Comparison of ENCODE assay signal across 11 cellular contexts in the genomic region with DNA sequence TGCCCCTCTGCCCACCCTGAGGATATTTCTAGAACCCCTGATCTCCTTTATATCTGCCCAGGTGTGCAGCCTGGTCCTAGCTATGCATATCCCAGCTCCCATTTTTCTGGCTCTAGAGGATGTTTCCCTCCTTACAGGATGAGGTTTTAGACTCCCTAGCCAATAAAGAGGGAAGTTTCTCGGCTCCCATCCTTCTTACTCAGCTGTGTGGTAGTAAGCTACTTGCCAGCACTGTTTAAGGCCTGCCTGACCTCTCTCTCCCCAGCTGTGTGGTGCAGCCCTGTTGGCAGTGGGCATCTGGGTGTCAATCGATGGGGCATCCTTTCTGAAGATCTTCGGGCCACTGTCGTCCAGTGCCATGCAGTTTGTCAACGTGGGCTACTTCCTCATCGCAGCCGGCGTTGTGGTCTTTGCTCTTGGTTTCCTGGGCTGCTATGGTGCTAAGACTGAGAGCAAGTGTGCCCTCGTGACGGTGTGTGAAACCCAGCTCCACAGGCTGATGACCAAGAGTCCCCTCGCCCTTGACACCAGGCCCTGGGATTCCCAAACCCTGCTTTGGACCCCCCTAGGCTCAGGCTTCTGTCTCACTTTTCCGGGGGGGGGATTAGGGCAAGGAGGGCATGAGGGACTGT. TPM values are rescaled to one million over a fixed set of nuclear protein-coding genes. Genes with fewer than 3 reads are reported as not detected.
DNase-seq lines count a peak whose midpoint lies in the region; ATAC-seq and TF ChIP-seq lines count a peak whose summit lies in the region.
"Had no signal": no experiment of that assay in that cellular context is flagged by ENCODE, and none has a peak within 500 bp of the region (broad histone marks: within the 10 kb centered on the region; RNA-seq: fewer than 3 reads in every experiment).

No MANE protein-coding gene starts in this region.

- ATAC-seq in HCT116 (no peak), natural killer cell (peak; percentile 78 to 89 (median 82))

- H3K9ac ChIP-seq in HCT116 (ENCODE audit: low read length) = peak overlapping the region; percentile 65

- peak overlapping the region; percentile 83 for H3K4me2 ChIP-seq in HCT116 (ENCODE audit: low read length)

- H2AFZ ChIP-seq in HCT116 (ENCODE audit: low read depth, low read length, poor library complexity, severe bottlenecking) = no peak overlapping the region

- H3K4me3 Mint-ChIP-seq in MCF 10A (ENCODE audit: unreplicated experiment) (peak overlapping the region; percentile 49), natural killer cell (no peak overlapping the region)

- H3K4me3 ChIP-seq in AG04450 (ENCODE audit: low read depth, low read length) = no peak overlapping the region
- H3K4me3 ChIP-seq in HCT116 (replicated peaks in 1 of 2; ENCODE audit: low read depth in 1 of 2, low read length in 2 of 2) = peak overlapping the region; percentile 20 to 33

- no peak for TF ChIP-seq CTCF in AG04450 (IDR thresholded peaks at IDR 0.05; ENCODE audit: low read depth, low read length)
- no peak for TF ChIP-seq CTCF in HCT116 (IDR thresholded peaks at IDR 0.05 in 2 of 3, conservative IDR thresholded peaks at IDR 0.05 in 1 of 3; ENCODE audit: borderline replicate concordance in 1 of 3, insufficient read depth in 1 of 3, low read depth in 2 of 3, low read length in 2 of 3)
- TF ChIP-seq CTCF in MCF 10A (IDR thresholded peaks at IDR 0.05; ENCODE audit: unreplicated experiment) = no peak
- TF ChIP-seq CTCF in natural killer cell (IDR thresholded peaks at IDR 0.05) = no peak

- no peaks in the 10 kb centered on the region for H3K27me3 ChIP-seq in AG04450 (ENCODE audit: control insufficient read depth, insufficient read depth, low read length)
- no peaks in the 10 kb centered on the region for H3K27me3 ChIP-seq in HCT116 (ENCODE audit: insufficient read depth, low read length)

- H3K9me3 Mint-ChIP-seq in MCF 10A (ENCODE audit: unreplicated experiment) (no peaks in the 10 kb centered on the region), natural killer cell (no peaks in the 10 kb centered on the region)

- no TSS peak for BruUV-seq in HCT116 (replicated peaks; lab: Mats Ljungman, UMichigan)
- no TSS peak for BruUV-seq in MCF 10A (replicated peaks; lab: Mats Ljungman, UMichigan)

- H3K27ac ChIP-seq in AG04450 (ENCODE audit: low read depth, low read length) = peak overlapping the region; percentile 90
- peak overlapping the region; percentile 90 for H3K27ac ChIP-seq in HCT116 (ENCODE audit: low read depth, low read length)

- H3K27ac Mint-ChIP-seq in MCF 10A (ENCODE audit: low read depth, unreplicated experiment) = peak overlapping the region; percentile 93
- H3K27ac Mint-ChIP-seq in natural killer cell = peak overlapping the region; percentile 58 to 80

- RAD21 ChIA-PET in HCT116 (lab: Charles Lee; ENCODE audit: low non-redundant PET in 1 of 2, low total read pairs in 2 of 2, uncharacterized antibody in 2 of 2, unreplicated experiment in 2 of 2) = interaction anchor here (1.9 to 4.2 kb wide), 2 partner anchors 40 kb away, joined by 12 to 28 read pairs; no protein-coding TSS in a partner anchor

- peaks cover 2 to 4% of the 10 kb centered on the region in 2 experiments; a peak in 1 of 4 replicates for H3K36me3 ChIP-seq in HCT116 (ENCODE audit: control insufficient read depth in 1 of 2, insufficient read depth in 2 of 2, low read length in 2 of 2)

- intact Hi-C loops in HCT116 (cut with micrococcal nuclease) = loop anchor here (1.0 kb wide), 1 partner anchor 14 kb away; the partner anchor contains the start of gene POMGNT1
- intact Hi-C loops in MCF 10A (cut with micrococcal nuclease) = loop anchor here (1.0 to 5.0 kb wide), 2 partner anchors 14 to 163 kb away; partner anchors contain the start of gene POMGNT1
- intact Hi-C loops in natural killer cell (cut with micrococcal nuclease) = no loop called here

- H3K9me3 ChIP-seq in AG04450 (ENCODE audit: control insufficient read depth, insufficient read depth, low read length) = no peaks in the 10 kb centered on the region
- H3K9me3 ChIP-seq in HCT116 (ENCODE audit: control insufficient read depth in 1 of 2, insufficient read depth in 1 of 2, low read depth in 1 of 2, low read length in 2 of 2) = no peaks in the 10 kb centered on the region

- no peaks in the 10 kb centered on the region for H3K79me2 ChIP-seq in HCT116 (ENCODE audit: insufficient read depth, low read length)

- DNase-seq in AG04450 (ENCODE audit: low read depth, low spot score) = no peak
- no peak for DNase-seq in HCT116 (ENCODE audit: low read depth, low spot score)
- DNase-seq in MCF 10A (ENCODE audit: unreplicated experiment) = no peak
- peak; percentile 43 for DNase-seq in natural killer cell
- DNase-seq in NCI-H1436 (lab: John Stamatoyannopoulos, UW) = no peak
- DNase-seq in NCI-H748 treated with DMSO at 0.1 percent for 48 hours (lab: John Stamatoyannopoulos, UW) = no peak
- DNase-seq in AG20443 (ENCODE audit: low spot score) = no peak
- DNase-seq in HuH-7 (ENCODE audit: low spot score) = no peak
- DNase-seq: activated CD4-positive, alpha-beta T cell treated with anti-CD3 and anti-CD28 coated beads, Interleukin-2, amount 50 U/mL, for 1 hour; H7 had no signal

- no peaks in the 10 kb centered on the region for H3K27me3 Mint-ChIP-seq in MCF 10A (ENCODE audit: insufficient read depth, unreplicated experiment)
- H3K27me3 Mint-ChIP-seq in natural killer cell (ENCODE audit: low read depth in 2 of 2) = no peaks in the 10 kb centered on the region

- H3K4me1 Mint-ChIP-seq in MCF 10A (ENCODE audit: insufficient read depth, unreplicated experiment) (peaks cover 30% of the 10 kb centered on the region), natural killer cell (peaks cover 17 to 22% of the 10 kb centered on the region in 2 donors)

- no peaks in the 10 kb centered on the region for H4K20me1 ChIP-seq in HCT116 (ENCODE audit: insufficient read depth)

- CTCF ChIA-PET in AG04450 (lab: Charles Lee) (interaction anchor here (0.6 to 9.6 kb wide), 5 partner anchors 15 to 176 kb away, joined by 3 to 188 read pairs (median 3); no protein-coding TSS in a partner anchor), HCT116 (lab: Charles Lee) (interaction anchor here (1.8 to 4.7 kb wide), 3 partner anchors 15 to 164 kb away, joined by 5 to 94 read pairs (median 9); partner anchors contain the start of gene POMGNT1), MCF 10A (lab: Yijun Ruan, JAX) (interaction anchor here (0.9 to 11.5 kb wide), 9 partner anchors 10 to 163 kb away, joined by 4 to 266 read pairs (median 7); partner anchors contain the start of genes LURAP1 and TSPAN1)

- no peak for TF ChIP-seq RAD21 in HCT116 (IDR thresholded peaks at IDR 0.05; ENCODE audit: low read depth)

- POLR2A ChIA-PET in AG04450 (lab: Yijun Ruan, JAX) = interaction anchor here (1.6 kb wide), 1 partner anchor 39 kb away, joined by 4 read pairs; no protein-coding TSS in a partner anchor
- POLR2A ChIA-PET in HCT116 (lab: Charles Lee) = interaction anchor here (0.7 to 1.8 kb wide), 9 partner anchors 9 to 662 kb away, joined by 3 to 9 read pairs (median 3); partner anchors contain the start of genes PRDX1 and RAD54L
- POLR2A ChIA-PET in MCF 10A (lab: Yijun Ruan, JAX) = interaction anchor here (0.5 to 6.6 kb wide), 23 partner anchors 9 to 1379 kb away, joined by 3 to 125 read pairs (median 6); partner anchors contain the start of genes LRRC41, LURAP1, MUTYH and PIK3R3

- peaks cover 69 to 87% of the 10 kb centered on the region in 2 experiments for H3K4me1 ChIP-seq in HCT116 (ENCODE audit: control insufficient read depth in 1 of 2, insufficient read depth in 2 of 2, low read length in 2 of 2)

- no peaks in the 10 kb centered on the region for H3K9me2 ChIP-seq in HCT116 (ENCODE audit: insufficient read depth)

- H3K36me3 Mint-ChIP-seq in MCF 10A (ENCODE audit: insufficient read depth, unreplicated experiment) = peaks cover 31% of the 10 kb centered on the region
- no peaks in the 10 kb centered on the region for H3K36me3 Mint-ChIP-seq in natural killer cell

- no peak for TF ChIP-seq POLR2A in HCT116 (IDR thresholded peaks at IDR 0.05; ENCODE audit: borderline replicate concordance, extremely low read depth, insufficient read depth, insufficient read length)

TF ChIP-seq in HCT116, 20 proteins besides CTCF, POLR2A, EP300 and RAD21 (continues in another document):
- no peak for TF ChIP-seq SIN3A (IDR thresholded peaks at IDR 0.05; ENCODE audit: low read depth)
- TF ChIP-seq EZH2 (IDR thresholded peaks at IDR 0.05) = no peak

RNA-seq across cellular contexts. Expression of gene P3R3URF, which starts 7.8 kb away (rescaled TPM):
- polyA plus RNA-seq in AG04450 (2011; rRNA removed) = not detected in 2 replicates
- not detected in 2 replicates for polyA minus RNA-seq in AG04450 (2011; rRNA and poly(A)+ RNA removed)
- total RNA-seq in HCT116 (2021; ENCODE audit: unreplicated experiment) = not detected
- not detected in 2 replicates for polyA plus RNA-seq in HCT116 (2012)
- not detected in 2 replicates for total RNA-seq in MCF 10A (2022)
- total RNA-seq in natural killer cell = not detected
- total RNA-seq: H7, ureter had no signal

RNA-seq across cellular contexts. Expression of gene TSPAN1, which starts 9.2 kb away (rescaled TPM):
- 0.43 and 0.45 TPM in 2 replicates for polyA plus RNA-seq in AG04450 (2011; rRNA removed)
- 0.83 TPM in 1 of 2 replicates, not detected in the other for polyA minus RNA-seq in AG04450 (2011; rRNA and poly(A)+ RNA removed)
- 9.9 TPM for total RNA-seq in HCT116 (2021; ENCODE audit: unreplicated experiment)
- polyA plus RNA-seq in HCT116 (2012) = 24.2 and 30.2 TPM in 2 replicates
- total RNA-seq in MCF 10A (2022) = 22.7 and 41.7 TPM in 2 replicates
- total RNA-seq in natural killer cell = not detected
- total RNA-seq: H7 had no signal

RNA-seq across cellular contexts. Expression of gene POMGNT1, which starts 14.2 kb away (rescaled TPM):
- 41.9 and 50.8 TPM in 2 replicates for polyA plus RNA-seq in AG04450 (2011; rRNA removed)
- polyA minus RNA-seq in AG04450 (2011; rRNA and poly(A)+ RNA removed) = 48.1 and 55.6 TPM in 2 replicates
- total RNA-seq in HCT116 (2021; ENCODE audit: unreplicated experiment) (97.7 TPM), MCF 10A (2022) (85.4 and 90.7 TPM in 2 replicates), natural killer cell (10 to 100 TPM; 35.8 to 51.3 (median 47.0) TPM)
- 71.8 and 73.8 TPM in 2 replicates for polyA plus RNA-seq in HCT116 (2012)

RNA-seq across cellular contexts. Expression of gene LURAP1, which starts 19.1 kb away (rescaled TPM):
- polyA plus RNA-seq in AG04450 (2011; rRNA removed) = 2.4 and 2.6 TPM in 2 replicates
- 2.1 and 2.9 TPM in 2 replicates for polyA minus RNA-seq in AG04450 (2011; rRNA and poly(A)+ RNA removed)
- total RNA-seq in HCT116 (2021; ENCODE audit: unreplicated experiment) = not detected
- 0.07 and 0.23 TPM in 2 replicates for polyA plus RNA-seq in HCT116 (2012)
- 3.6 and 4.1 TPM in 2 replicates for total RNA-seq in MCF 10A (2022)
- not detected for total RNA-seq in natural killer cell

RNA-seq across cellular contexts. Expression of gene PIK3R3, which starts 51.6 kb away (rescaled TPM):
- 11.3 and 14.5 TPM in 2 replicates for polyA plus RNA-seq in AG04450 (2011; rRNA removed)
- 17.1 and 19.5 TPM in 2 replicates for polyA minus RNA-seq in AG04450 (2011; rRNA and poly(A)+ RNA removed)
- total RNA-seq in HCT116 (2021; ENCODE audit: unreplicated experiment) = 1.6 TPM
- 0.30 and 0.59 TPM in 2 replicates for polyA plus RNA-seq in HCT116 (2012)
- 8.0 and 9.3 TPM in 2 replicates for total RNA-seq in MCF 10A (2022)
- 1 to 10 TPM; 5.2 to 6.2 (median 5.4) TPM for total RNA-seq in natural killer cell

Comparison
In these comparisons a context has a peak if more than half of its experiments do, and no peak if none do; other contexts are left out.
1. RNA of gene TSPAN1, which starts 9.2 kb away (total RNA-seq): 22.7 to 41.7 TPM in MCF 10A and 9.9 TPM in HCT116 (single experiment); not detected in natural killer cell; every median in the first group is over 10 times any median in the second.